ENCODE assay signal across 1 cellular context in genomic region chr5:115895821-115896220, GRCh38.
TF ChIP-seq lines count a peak whose summit lies in the region.

No MANE protein-coding gene starts in this region.

TF ChIP-seq in endothelial cell of umbilical vein, 7 proteins besides CTCF, POLR2A, EP300 and RAD21 (continued from another document):
- no peak for TF ChIP-seq JUN (IDR thresholded peaks at IDR 0.05; ENCODE audit: borderline replicate concordance, insufficient read depth, insufficient read length, low read depth)
- TF ChIP-seq POLR2AphosphoS5 (IDR thresholded peaks at IDR 0.05; ENCODE audit: insufficient read depth, low read depth, low read length) = no peak
- no peak for TF ChIP-seq GATA2 (IDR thresholded peaks at IDR 0.05; ENCODE audit: insufficient read depth, insufficient read length, low read depth, low read length)
- TF ChIP-seq EZH2 (IDR thresholded peaks at IDR 0.05; ENCODE audit: borderline replicate concordance, low read depth, low read length, severe bottlenecking) = no peak
- no peak for TF ChIP-seq FOS (IDR thresholded peaks at IDR 0.05; ENCODE audit: borderline replicate concordance, insufficient read depth, low read length)
- no peak for TF ChIP-seq MAX (IDR thresholded peaks at IDR 0.05; ENCODE audit: insufficient read depth, insufficient read length)
